8 cellular contexts compared by ENCODE assay signal in the genomic region with DNA sequence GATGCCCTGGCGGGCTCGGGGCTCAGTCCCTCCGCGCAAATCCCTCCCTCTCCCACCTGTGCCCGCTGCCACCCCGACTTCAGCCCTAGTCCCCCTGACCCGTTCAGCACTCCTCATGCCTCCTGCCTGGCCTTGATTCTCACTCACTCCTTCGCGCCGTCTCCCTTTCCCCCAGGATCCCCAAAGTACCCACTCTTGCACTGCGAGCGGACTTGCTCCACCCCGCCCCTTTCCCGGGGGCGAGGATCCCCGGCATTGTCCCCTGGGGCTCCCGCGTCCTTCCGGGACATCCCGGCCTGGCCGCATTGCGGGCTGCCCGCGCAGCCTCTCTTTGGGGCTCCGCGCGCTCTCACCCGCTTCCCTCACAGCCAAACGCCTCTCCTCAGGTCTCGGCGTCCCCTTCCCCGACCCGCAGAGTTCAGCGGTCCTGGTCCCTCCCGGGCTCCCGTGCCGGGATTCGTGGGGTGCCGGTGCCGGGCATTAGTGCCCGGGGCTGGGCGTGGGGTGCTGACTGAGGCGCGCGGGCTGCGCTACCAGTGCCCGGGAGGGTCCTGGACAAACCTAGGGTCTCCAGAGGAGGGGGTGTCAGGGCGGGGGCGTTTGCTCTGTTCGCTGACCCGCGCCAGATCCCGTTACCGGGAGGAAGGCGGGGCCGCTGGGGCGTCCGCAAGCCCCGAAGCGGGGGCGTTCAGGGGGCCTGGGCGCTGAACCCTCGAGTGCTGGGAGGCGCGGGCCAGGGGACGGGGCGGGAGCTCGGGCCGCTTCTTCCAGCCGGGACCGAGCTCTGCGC. TPM values are rescaled to one million over a fixed set of nuclear protein-coding genes. Genes with fewer than 3 reads are reported as not detected.
DNase-seq lines count a peak whose midpoint lies in the region; ATAC-seq and TF ChIP-seq lines count a peak whose summit lies in the region.

No MANE protein-coding gene starts in this region.

- H3K9me3 ChIP-seq in HUES6 (ENCODE audit: control insufficient read depth, insufficient read depth, low read depth, low read length) = no peaks in the 10 kb centered on the region
- H3K9me3 ChIP-seq in heart right ventricle = no peaks in the 10 kb centered on the region

- peak overlapping the region; percentile 96 for H3K4me3 ChIP-seq in AG04449 (ENCODE audit: low read depth, low read length)
- peak overlapping the region; percentile 81 for H3K4me3 ChIP-seq in HUES6 (ENCODE audit: low read depth, low read length)
- H3K4me3 ChIP-seq in heart right ventricle = peak overlapping the region; percentile 52 to 75 (median 63)
- H3K4me3 ChIP-seq in rectal smooth muscle tissue (ENCODE audit: low read length) = peak overlapping the region; percentile 87

- CTCF ChIA-PET in AG04449 (lab: Yijun Ruan, JAX) = interaction anchor here (1.0 kb wide), 1 partner anchor 291 kb away, joined by 3 read pairs; no protein-coding TSS in a partner anchor

- H3K36me3 ChIP-seq in HUES6 (ENCODE audit: control insufficient read depth, insufficient read depth, low read length) = no peaks in the 10 kb centered on the region
- H3K36me3 ChIP-seq in heart right ventricle = no peaks in the 10 kb centered on the region
- H3K36me3 ChIP-seq in rectal smooth muscle tissue (ENCODE audit: control insufficient read depth, insufficient read depth, low read length) = no peaks in the 10 kb centered on the region

- DNase-seq in AG04449 (ENCODE audit: low read depth, low spot score) (no peak), heart right ventricle (peak; percentile 17 to 37)
- DNase-seq in activated naive CD4-positive, alpha-beta T cell treated with anti-CD3 and anti-CD28 coated beads, Interleukin-2, amount 50 U/mL, for 16 hours = peak; percentile 25

- H3K4me1 ChIP-seq in HUES6 (ENCODE audit: control insufficient read depth, insufficient read depth, low read length) (peaks cover 18% of the 10 kb centered on the region), heart right ventricle (peaks cover 7 to 61% (median 34%) of the 10 kb centered on the region in 9 donors), rectal smooth muscle tissue (ENCODE audit: control insufficient read depth, insufficient read depth, low read length) (no peaks in the 10 kb centered on the region)

- H3K27ac ChIP-seq in HUES6 (ENCODE audit: low read depth, low read length) = no peak overlapping the region
- peak overlapping the region in 7 of 10 donors; percentile 33 to 86 (median 64) for H3K27ac ChIP-seq in heart right ventricle
- H3K27ac ChIP-seq in rectal smooth muscle tissue (ENCODE audit: low read depth, low read length) = peak overlapping the region; percentile 43

- H3K9ac ChIP-seq in HUES6 (ENCODE audit: low read length) = peak overlapping the region; percentile 54
- H3K9ac ChIP-seq in rectal smooth muscle tissue (ENCODE audit: low read length) = peak overlapping the region; percentile 93

- 1 to 4% methylated on average over 69 to 72 of the region's 72 CpGs for WGBS in heart right ventricle, 2 donors

- TF ChIP-seq CTCF in AG04449 (IDR thresholded peaks at IDR 0.05; ENCODE audit: insufficient read depth, low read length, missing control alignments) = no peak
- TF ChIP-seq CTCF in heart right ventricle (IDR thresholded peaks at IDR 0.05) = no peak

- intact Hi-C loops in heart right ventricle (cut with DNase I) = loop anchor here in 8 of 10 donors (2.0 to 10.0 kb wide), 6 partner anchors 121 to 771 kb away; no protein-coding TSS in a partner anchor

- POLR2A ChIA-PET in AG04449 (lab: Yijun Ruan, JAX) = no interaction called here

- peaks cover 85% of the 10 kb centered on the region for H3K27me3 ChIP-seq in HUES6 (ENCODE audit: control insufficient read depth, insufficient read depth, low read length)
- H3K27me3 ChIP-seq in heart right ventricle = peaks cover 0 to 79% (median 44%) of the 10 kb centered on the region in 7 donors
- H3K27me3 ChIP-seq in rectal smooth muscle tissue (ENCODE audit: control insufficient read depth, insufficient read depth, low read length) = peaks cover 16% of the 10 kb centered on the region

- ATAC-seq in heart right ventricle = peak in 7 of 8 donors; percentile 14 to 51 (median 30)
- no peak for ATAC-seq in GM21367 (IDR thresholded peaks at IDR 0.05; ENCODE audit: unreplicated experiment)
- no peak for ATAC-seq in GM21360 (IDR thresholded peaks at IDR 0.05; ENCODE audit: unreplicated experiment)
- no peak for ATAC-seq in HG02623 (IDR thresholded peaks at IDR 0.05; ENCODE audit: unreplicated experiment)

RNA-seq across cellular contexts. Expression of a gene that starts 45.6 kb away (rescaled TPM):
- total RNA-seq in heart right ventricle = 1 to 10 TPM; 2.1 to 6.2 (median 3.5) TPM
- 1 to 10 TPM; 2.8 to 6.1 TPM for polyA plus RNA-seq in heart right ventricle

Comparison
In these comparisons a context has a peak if more than half of its experiments do, and no peak if none do; other contexts are left out.
1. ATAC-seq: peak in heart right ventricle (7 of 8); none in GM21367 (single experiment), GM21360 (single experiment) and HG02623 (single experiment).
2. Peak in every context shown above with its lines, with median percentiles within 50 percentile points of each other: H3K4me3 ChIP-seq.